ENCODE assay signal across 28 cellular contexts in genomic region chr1:162150112-162150511, GRCh38.
"Had no signal": no experiment of that assay in that cellular context is flagged by ENCODE, and none has a peak within 500 bp of the region (broad histone marks: within the 10 kb centered on the region; RNA-seq: fewer than 3 reads in every experiment).

No MANE protein-coding gene starts in this region.

- H3K27ac ChIP-seq: colonic mucosa, coronary artery, dorsolateral prefrontal cortex, epithelial cell of prostate, esophagus muscularis mucosa, foreskin keratinocyte, gastrocnemius medialis, gastroesophageal sphincter, heart left ventricle, heart right ventricle, hepatocyte had no signal

- H3K9me3 ChIP-seq: colonic mucosa, esophagus muscularis mucosa, gastrocnemius medialis, gastroesophageal sphincter, heart left ventricle, heart right ventricle had no signal

- H3K36me3 ChIP-seq: colonic mucosa, esophagus muscularis mucosa, gastrocnemius medialis, gastroesophageal sphincter, heart left ventricle, heart right ventricle had no signal

- ATAC-seq: effector memory CD8-positive, alpha-beta T cell; esophagus mucosa; foreskin keratinocyte; gastrocnemius medialis; gastroesophageal sphincter; heart left ventricle; heart right ventricle had no signal

- H2AFZ ChIP-seq: hepatocyte had no signal

- H3K27me3 ChIP-seq: colonic mucosa, dorsolateral prefrontal cortex, esophagus muscularis mucosa, foreskin keratinocyte, gastroesophageal sphincter, heart left ventricle, heart right ventricle, hepatocyte had no signal

- DNase-seq: colonic mucosa; cortex of kidney; dermis blood vessel endothelial cell; dorsolateral prefrontal cortex; effector CD4-positive, alpha-beta T cell; effector CD8-positive, alpha-beta T cell; effector memory CD4-positive, alpha-beta T cell; effector memory CD8-positive, alpha-beta T cell; endodermal cell; erythroblast; foreskin fibroblast; foreskin keratinocyte; foreskin melanocyte; gastrocnemius medialis; glutamatergic neuron; head of caudate nucleus; heart left ventricle; heart right ventricle had no signal

- H3K4me1 ChIP-seq: colonic mucosa, esophagus muscularis mucosa, foreskin keratinocyte, gastrocnemius medialis, gastroesophageal sphincter had no signal

- H3K4me3 ChIP-seq: colonic mucosa, coronary artery, dorsolateral prefrontal cortex, esophagus muscularis mucosa, gastrocnemius medialis, gastroesophageal sphincter, heart left ventricle, heart right ventricle, hepatocyte had no signal

- H3K4me2 ChIP-seq: hepatocyte had no signal

- FAIRE-seq: colon, endometrium, endothelial cell of umbilical vein, frontal cortex had no signal
